In the genomic region with DNA sequence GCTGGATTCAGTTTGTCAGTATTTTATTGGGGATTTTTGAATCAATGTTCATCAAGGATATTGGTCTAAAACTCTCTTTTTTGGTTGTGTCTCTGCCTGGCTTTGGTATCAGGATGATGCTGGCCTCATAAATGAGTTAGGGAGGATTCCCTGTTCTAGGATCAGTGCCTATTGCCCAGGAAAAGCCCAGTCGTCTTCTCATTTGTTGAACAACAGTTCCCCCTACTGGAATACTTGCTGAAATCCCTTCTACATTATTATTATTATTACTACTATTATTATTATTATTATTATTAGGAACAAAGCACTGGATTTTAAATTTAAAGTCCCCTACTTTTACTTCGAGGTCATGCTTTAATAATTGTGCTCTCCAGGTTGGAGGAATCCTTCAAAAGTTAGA, we compare ENCODE assay signal across 8 cellular contexts.
A peak's percentile ranks its signal among the peaks of the same experiment; 100 is the strongest.
DNase-seq lines count a peak whose midpoint lies in the region; ATAC-seq and TF ChIP-seq lines count a peak whose summit lies in the region.

No MANE protein-coding gene starts in this region.

- peak; percentile 5 to 54 for DNase-seq in NCI-H526 (lab: John Stamatoyannopoulos, UW)
- no peak for DNase-seq in NCI-H526 treated with DMSO at 0.1 percent for 48 hours (lab: John Stamatoyannopoulos, UW)
- peak; percentile 3 for DNase-seq in NCI-H2227 treated with DMSO at 0.1 percent for 48 hours (lab: John Stamatoyannopoulos, UW)
- no peak for DNase-seq in epithelial cell of proximal tubule (ENCODE audit: low read depth)
- peak; percentile 20 for DNase-seq in renal cortical epithelial cell (ENCODE audit: low read depth)
- no peak for DNase-seq in activated T-cell treated with anti-CD3 and anti-CD28 coated beads, Interleukin-2, amount 50 U/mL, for 1 hour

- ATAC-seq in GM21381 (IDR thresholded peaks at IDR 0.05; ENCODE audit: unreplicated experiment) (no peak), GM18498 (IDR thresholded peaks at IDR 0.05; ENCODE audit: unreplicated experiment) (no peak)

- TF ChIP-seq CTCF in epithelial cell of proximal tubule (conservative IDR thresholded peaks at IDR 0.05; ENCODE audit: low read depth, low read length) = peak; percentile 39

- H3K4me3 ChIP-seq in epithelial cell of proximal tubule (ENCODE audit: low read depth, low read length) = no peak overlapping the region

Comparison
In these comparisons a context has a peak if more than half of its experiments do, and no peak if none do; other contexts are left out.
1. DNase-seq: peak in NCI-H526 (2 of 2), NCI-H2227 treated with DMSO at 0.1 percent for 48 hours (single experiment) and renal cortical epithelial cell (single experiment); none in NCI-H526 treated with DMSO at 0.1 percent for 48 hours (single experiment), epithelial cell of proximal tubule (single experiment) and activated T-cell treated with anti-CD3 and anti-CD28 coated beads, Interleukin-2, amount 50 U/mL, for 1 hour (single experiment).